Comparison of ENCODE assay signal across 8 cellular contexts in genomic region chr6:33299237-33299944, GRCh38. TPM values are rescaled to one million over a fixed set of nuclear protein-coding genes. Genes with fewer than 3 reads are reported as not detected.
A peak's percentile ranks its signal among the peaks of the same experiment; 100 is the strongest.
DNase-seq lines count a peak whose midpoint lies in the region; ATAC-seq and TF ChIP-seq lines count a peak whose summit lies in the region.

No MANE protein-coding gene starts in this region.

- no peaks in the 10 kb centered on the region for H3K9me2 ChIP-seq in neural cell (ENCODE audit: insufficient read depth, low read length)

- H3K27ac Mint-ChIP-seq in stimulated activated naive CD8-positive, alpha-beta T cell treated with anti-CD3 and anti-CD28 coated beads, Interleukin-15, amount 100 ng/mL, for 72 hours, result peak overlapping the region; percentile 91 to 99

- H3F3A ChIP-seq in neural cell (ENCODE audit: insufficient read depth, low read length, poor library complexity, severe bottlenecking), result no peaks in the 10 kb centered on the region

- peak overlapping the region; percentile 96 for H3K27ac ChIP-seq in neural cell (ENCODE audit: low read length)

- peak; percentile 84 for TF ChIP-seq POLR2A in Raji (IDR thresholded peaks at IDR 0.05; ENCODE audit: insufficient read depth, low read depth, low read length)

- peak; percentile 88 for DNase-seq in GDM1 (lab: John Stamatoyannopoulos, UW)
- DNase-seq in HCEC 1CT, result peak; percentile 90
- DNase-seq in MG63, result peak; percentile 99
- peak; percentile 97 for DNase-seq in activated effector memory CD4-positive, alpha-beta T cell treated with anti-CD3 and anti-CD28 coated beads, Interleukin-2, amount 50 U/mL, for 16 hours
- peak; percentile 83 for DNase-seq in fibroblast of the conjunctiva (ENCODE audit: low read depth)
- DNase-seq in stimulated activated naive CD8-positive, alpha-beta T cell treated with anti-CD3 and anti-CD28 coated beads, Interleukin-15, amount 100 ng/mL, for 72 hours, result peak; percentile 92 to 96

- H4K20me1 ChIP-seq in neural cell (ENCODE audit: insufficient read depth), result no peaks in the 10 kb centered on the region

- H3K79me2 ChIP-seq in neural cell (replicated peaks; ENCODE audit: insufficient read depth, low read length), result peaks cover 12% of the 10 kb centered on the region

- H3K4me3 Mint-ChIP-seq in stimulated activated naive CD8-positive, alpha-beta T cell treated with anti-CD3 and anti-CD28 coated beads, Interleukin-15, amount 100 ng/mL, for 72 hours, result peak overlapping the region; percentile 93 to 100

- H2AFZ ChIP-seq in neural cell (ENCODE audit: low read depth, low read length), result peak overlapping the region; percentile 77

- TF ChIP-seq CTCF in neural cell (IDR thresholded peaks at IDR 0.05; ENCODE audit: poor library complexity, severe bottlenecking), result peak; percentile 90

- H3K9me3 ChIP-seq in MG63, result no peaks in the 10 kb centered on the region
- no peaks in the 10 kb centered on the region for H3K9me3 ChIP-seq in neural cell (ENCODE audit: low read length)

- peak overlapping the region; percentile 94 for H3K9ac ChIP-seq in neural cell (ENCODE audit: low read length)

- H3K27me3 Mint-ChIP-seq in stimulated activated naive CD8-positive, alpha-beta T cell treated with anti-CD3 and anti-CD28 coated beads, Interleukin-15, amount 100 ng/mL, for 72 hours, result no peaks in the 10 kb centered on the region

- H3K27me3 ChIP-seq in MG63 (no peaks in the 10 kb centered on the region), neural cell (ENCODE audit: insufficient read depth, low read depth, low read length) (no peaks in the 10 kb centered on the region)

- peak; percentile 67 for TF ChIP-seq RAD21 in neural cell (conservative IDR thresholded peaks at IDR 0.05)

- peaks cover 59% of the 10 kb centered on the region for H3K4me1 Mint-ChIP-seq in stimulated activated naive CD8-positive, alpha-beta T cell treated with anti-CD3 and anti-CD28 coated beads, Interleukin-15, amount 100 ng/mL, for 72 hours

- peak overlapping the region; percentile 49 for H3K4me2 ChIP-seq in neural cell (ENCODE audit: low read length)

- no peaks in the 10 kb centered on the region for H3K9me3 Mint-ChIP-seq in stimulated activated naive CD8-positive, alpha-beta T cell treated with anti-CD3 and anti-CD28 coated beads, Interleukin-15, amount 100 ng/mL, for 72 hours

- H3K36me3 ChIP-seq in MG63 (peaks cover 54% of the 10 kb centered on the region), neural cell (ENCODE audit: insufficient read depth, low read length) (no peaks in the 10 kb centered on the region)

- H3K4me3 ChIP-seq in MG63, result peak overlapping the region; percentile 78
- H3K4me3 ChIP-seq in neural cell (ENCODE audit: low read length), result peak overlapping the region; percentile 91

- peak; percentile 24 for TF ChIP-seq EP300 in neural cell (conservative IDR thresholded peaks at IDR 0.05; ENCODE audit: poor library complexity, severe bottlenecking)

- peak; percentile 91 for ATAC-seq in stimulated activated naive CD8-positive, alpha-beta T cell treated with anti-CD3 and anti-CD28 coated beads, Interleukin-15, amount 100 ng/mL, for 72 hours

TF ChIP-seq in neural cell, 6 proteins besides CTCF, POLR2A, EP300 and RAD21:
- TF ChIP-seq MXI1 (conservative IDR thresholded peaks at IDR 0.05; ENCODE audit: poor library complexity, severe bottlenecking) (peak; percentile 81), TAF1 (IDR thresholded peaks at IDR 0.05; ENCODE audit: low read depth) (peak; percentile 79), POLR2AphosphoS5 (IDR thresholded peaks at IDR 0.05) (peak; percentile 94), EZH2 (IDR thresholded peaks at IDR 0.05; ENCODE audit: borderline replicate concordance, insufficient read depth, low read length, poor library complexity, severe bottlenecking) (no peak), SMC3 (conservative IDR thresholded peaks at IDR 0.05; ENCODE audit: poor library complexity) (peak; percentile 79), REST (IDR thresholded peaks at IDR 0.05; ENCODE audit: borderline replicate concordance) (peak; percentile 75)

RNA-seq across cellular contexts. Expression of gene RGL2, which starts 0.6 kb away (rescaled TPM):
- total RNA-seq in MG63 (2014; rRNA removed; shearing (Covaris generic); ENCODE audit: low replicate concordance), result 71.9 and 123 TPM in 2 replicates
- polyA plus RNA-seq in neural cell, result 120 and 141 TPM in 2 replicates
- 39.7 and 41.6 TPM in 2 replicates for polyA minus RNA-seq in neural cell

RNA-seq across cellular contexts. Expression of gene PFDN6, which starts 10.0 kb away (rescaled TPM):
- 488 and 596 TPM in 2 replicates for total RNA-seq in MG63 (2014; rRNA removed; shearing (Covaris generic); ENCODE audit: low replicate concordance)
- polyA plus RNA-seq in neural cell, result 97.8 and 109 TPM in 2 replicates
- polyA minus RNA-seq in neural cell, result 21.2 and 23.4 TPM in 2 replicates

RNA-seq across cellular contexts. Expression of gene WDR46, which starts 10.4 kb away (rescaled TPM):
- 246 and 303 TPM in 2 replicates for total RNA-seq in MG63 (2014; rRNA removed; shearing (Covaris generic); ENCODE audit: low replicate concordance)
- polyA plus RNA-seq in neural cell, result 62.5 and 73.2 TPM in 2 replicates
- polyA minus RNA-seq in neural cell, result 33.2 and 38.2 TPM in 2 replicates

RNA-seq across cellular contexts. Expression of gene TAPBP, which starts 14.5 kb away (rescaled TPM):
- total RNA-seq in MG63 (2014; rRNA removed; shearing (Covaris generic); ENCODE audit: low replicate concordance), result 37.5 and 89.0 TPM in 2 replicates
- polyA plus RNA-seq in neural cell, result 1.2 and 5.5 TPM in 2 replicates
- 1.6 and 1.7 TPM in 2 replicates for polyA minus RNA-seq in neural cell

RNA-seq across cellular contexts. Expression of gene ZBTB22, which starts 18.2 kb away (rescaled TPM):
- 6.2 and 20.0 TPM in 2 replicates for total RNA-seq in MG63 (2014; rRNA removed; shearing (Covaris generic); ENCODE audit: low replicate concordance)
- 16.5 and 30.0 TPM in 2 replicates for polyA plus RNA-seq in neural cell
- polyA minus RNA-seq in neural cell, result 29.1 and 30.4 TPM in 2 replicates

Comparison
In these comparisons a context has a peak if more than half of its experiments do, and no peak if none do; other contexts are left out.
1. Peak in every context shown above with its lines: DNase-seq, ATAC-seq, H3K4me3 ChIP-seq and H3K27ac ChIP-seq.